In the genomic region with DNA sequence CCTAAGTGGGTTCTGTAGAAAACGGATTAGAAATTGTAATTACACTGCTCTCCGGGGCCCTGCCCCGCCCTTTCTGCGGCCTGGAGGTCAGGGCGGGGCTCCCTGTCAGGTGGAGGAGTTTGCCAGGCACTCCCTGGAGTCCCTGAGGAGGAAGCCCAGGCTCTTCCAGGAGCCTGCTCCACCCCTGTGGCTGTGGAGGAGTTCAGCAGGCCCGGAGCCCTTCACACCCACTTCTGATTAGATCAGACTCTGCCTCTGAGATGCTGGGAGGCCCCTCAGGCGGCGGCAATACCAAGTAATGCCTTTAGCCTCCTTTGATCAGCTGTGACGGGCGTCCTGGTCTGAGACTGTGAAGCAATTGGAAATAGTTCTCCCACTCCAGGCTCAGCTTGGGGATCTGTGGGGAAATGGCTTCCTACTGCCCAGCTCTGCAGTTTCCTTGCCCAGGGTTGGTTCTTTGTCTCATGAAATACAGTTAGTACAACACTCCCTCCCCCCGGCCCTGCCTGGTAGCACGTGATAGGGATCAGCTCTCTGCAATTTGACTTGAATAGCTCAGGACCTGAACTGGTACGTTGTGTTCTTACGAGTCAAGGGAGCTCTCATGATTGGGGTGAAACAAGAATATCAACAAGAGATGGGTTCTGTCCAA, we compare ENCODE assay signal across 8 cellular contexts. TPM values are rescaled to one million over a fixed set of nuclear protein-coding genes. Genes with fewer than 3 reads are reported as not detected.
DNase-seq lines count a peak whose midpoint lies in the region; ATAC-seq, FAIRE-seq and TF ChIP-seq lines count a peak whose summit lies in the region.
"Had no signal": no experiment of that assay in that cellular context is flagged by ENCODE, and none has a peak within 500 bp of the region (broad histone marks: within the 10 kb centered on the region; RNA-seq: fewer than 3 reads in every experiment).

No MANE protein-coding gene starts in this region.

- TF ChIP-seq POLR2A in thyroid gland (IDR thresholded peaks at IDR 0.05): peak in 1 of 2 donors; percentile 41

- 24 to 33% methylated on average over 11 to 14 of the region's 14 CpGs for WGBS in thyroid gland, 2 donors

- no peak overlapping the region for H3K4me3 ChIP-seq in choroid plexus epithelial cell (ENCODE audit: low read depth, low read length)
- H3K4me3 ChIP-seq in thyroid gland (replicated peaks in 1 of 3): no peak overlapping the region

- intact Hi-C loops in thyroid gland (cut with DNase I): no loop called here

- FAIRE-seq in urothelium cell line (lab: Jason Lieb, UNC) (no peak), GM19239 (lab: Jason Lieb, UNC) (no peak)

- no peaks in the 10 kb centered on the region for H3K36me3 ChIP-seq in thyroid gland

- ATAC-seq in left lobe of liver (peak; percentile 9), GM21390 (IDR thresholded peaks at IDR 0.05; ENCODE audit: unreplicated experiment) (no peak)

- TF ChIP-seq CTCF in choroid plexus epithelial cell (conservative IDR thresholded peaks at IDR 0.05; ENCODE audit: low read depth, low read length): no peak
- TF ChIP-seq CTCF in thyroid gland (IDR thresholded peaks at IDR 0.05): no peak

- H3K27me3 ChIP-seq in thyroid gland: no peaks in the 10 kb centered on the region

- H3K4me1 ChIP-seq in thyroid gland: peaks cover 15 to 24% of the 10 kb centered on the region in 2 donors

- H3K27ac ChIP-seq in thyroid gland: peak overlapping the region; percentile 71 to 89 (median 83)

- DNase-seq in MV-4-11 (lab: John Stamatoyannopoulos, UW) (peak; percentile 1), choroid plexus epithelial cell (ENCODE audit: low read depth) (peak; percentile 80), left lobe of liver (ENCODE audit: low spot score) (no peak), thyroid gland (peak; percentile 87 to 95), urothelium cell line (ENCODE audit: low spot score) (no peak), GM19239 (ENCODE audit: insufficient read length, low spot score) (no peak)
- DNase-seq: activated gamma-delta T cell had no signal

- no peaks in the 10 kb centered on the region for H3K9me3 ChIP-seq in thyroid gland

RNA-seq across cellular contexts. Expression of a gene that starts 22.3 kb away (rescaled TPM):
- total RNA-seq in left lobe of liver (101 TPM), thyroid gland (10 to 100 TPM; 35.8 to 86.8 (median 42.1) TPM)

Comparison
In these comparisons a context has a peak if more than half of its experiments do, and no peak if none do; other contexts are left out.
1. DNase-seq: peak in MV-4-11 (single experiment), choroid plexus epithelial cell (single experiment) and thyroid gland (2 of 2); none in left lobe of liver (single experiment), urothelium cell line (single experiment) and GM19239 (single experiment).